Comparison of ENCODE assay signal across 26 cellular contexts in the genomic region with DNA sequence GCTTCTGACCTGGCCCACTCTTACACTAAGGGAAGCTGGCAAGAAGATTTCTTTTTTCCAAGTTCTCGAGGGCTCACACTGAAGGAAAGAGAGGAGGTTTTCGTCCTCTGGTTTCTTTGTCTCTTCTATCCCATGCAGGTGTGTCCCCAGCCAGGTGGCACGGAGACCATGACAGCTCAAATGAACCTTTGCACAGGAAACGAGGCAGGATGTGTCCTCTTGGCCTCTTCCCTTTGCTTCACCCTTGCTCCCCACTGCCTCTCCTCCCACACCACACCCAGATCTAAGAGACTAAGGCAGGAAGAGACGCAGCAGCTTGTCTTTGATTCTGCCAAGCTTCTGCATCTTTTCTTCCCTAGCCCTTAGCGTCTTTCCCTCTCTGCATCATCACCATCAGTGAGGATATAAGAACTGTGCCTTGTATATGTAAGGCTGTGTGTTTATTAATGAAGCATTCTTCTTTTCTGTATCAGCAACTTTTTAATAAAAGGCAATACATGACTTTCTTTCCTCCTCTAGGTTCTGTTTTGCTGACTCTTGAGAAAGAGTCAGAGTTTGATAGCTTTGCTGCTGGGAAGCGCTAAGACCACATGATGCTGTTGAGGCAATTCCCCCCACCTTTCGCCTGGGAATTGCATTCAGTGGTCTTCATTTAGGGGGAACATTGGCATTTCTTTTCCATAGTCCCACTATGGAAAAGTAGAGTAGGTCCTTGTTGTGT. TPM values are rescaled to one million over a fixed set of nuclear protein-coding genes. Genes with fewer than 3 reads are reported as not detected.
A peak's percentile ranks its signal among the peaks of the same experiment; 100 is the strongest.
DNase-seq lines count a peak whose midpoint lies in the region; ATAC-seq, FAIRE-seq and TF ChIP-seq lines count a peak whose summit lies in the region.
"Had no signal": no experiment of that assay in that cellular context is flagged by ENCODE, and none has a peak within 500 bp of the region (broad histone marks: within the 10 kb centered on the region; RNA-seq: fewer than 3 reads in every experiment).

No MANE protein-coding gene starts in this region.

- H3K36me3 ChIP-seq in IMR-90 (ENCODE audit: control insufficient read depth, insufficient read depth, low read length), result no peaks in the 10 kb centered on the region; the same call in 1 of the 2 replicates
- no peaks in the 10 kb centered on the region for H3K36me3 ChIP-seq in H1 (ENCODE audit: control insufficient read depth in 2 of 4, insufficient read depth in 4 of 4, low read length in 3 of 4)

- H3K23ac ChIP-seq in IMR-90 (ENCODE audit: low read depth, low read length) (peak overlapping the region; percentile 85), H1 (ENCODE audit: insufficient read length) (no peak overlapping the region)

- no peaks in the 10 kb centered on the region for H3K79me2 ChIP-seq in H1 (ENCODE audit: control insufficient read depth in 1 of 2, insufficient read depth in 2 of 2, low read length in 2 of 2)

- H2BK15ac ChIP-seq in IMR-90 (ENCODE audit: low read depth, low read length), result peak overlapping the region; percentile 56; the same call in 2 of the 3 replicates
- H2BK15ac ChIP-seq in H1 (ENCODE audit: low read length), result no peak overlapping the region

- peak overlapping the region; percentile 21; the same call in 1 of the 2 replicates for H3K4me2 ChIP-seq in IMR-90 (ENCODE audit: low read depth, low read length)
- H3K4me2 ChIP-seq in H1 (ENCODE audit: insufficient read depth in 1 of 2, low read depth in 2 of 2, low read length in 2 of 2), result no peak overlapping the region

- H3K9ac ChIP-seq in IMR-90 (ENCODE audit: low read depth, low read length) (0 out of 2 replicates have a peak overlapping the region, but pooled peaks have one; percentile 2), H1 (replicated peaks in 1 of 4; ENCODE audit: extremely low read depth in 1 of 4, low read depth in 3 of 4, low read length in 3 of 4) (no peak overlapping the region)

- peak overlapping the region; percentile 15 for H2AK9ac ChIP-seq in IMR-90 (replicated peaks; ENCODE audit: low read depth, low read length, poor library complexity)

- TF ChIP-seq EP300 in H1 (IDR thresholded peaks at IDR 0.05; ENCODE audit: borderline replicate concordance in 1 of 2, low read depth in 2 of 2, low read length in 2 of 2), result no peak

- BruUV-seq in IMR-90 (replicated peaks; lab: Mats Ljungman, UMichigan), result no TSS peak

- TF ChIP-seq POLR2A in IMR-90 (IDR thresholded peaks at IDR 0.05; ENCODE audit: low read depth, low read length) (no peak), H1 (IDR thresholded peaks at IDR 0.05; ENCODE audit: control extremely low read depth in 1 of 2, low read depth in 2 of 2, low read length in 2 of 2) (no peak)

- intact Hi-C loops in activated CD4-positive, alpha-beta T cell treated with anti-CD3 and anti-CD28 coated beads for 36 hours (cut with DNase I, micrococcal nuclease), result no loop called here
- intact Hi-C loops in IMR-90 (cut with micrococcal nuclease), result no loop called here

- H2BK20ac ChIP-seq in IMR-90 (ENCODE audit: low read depth, low read length), result peak overlapping the region; percentile 89
- no peak overlapping the region for H2BK20ac ChIP-seq in H1 (ENCODE audit: low read length)

- H3K27me3 ChIP-seq in IMR-90 (ENCODE audit: control insufficient read depth, insufficient read depth, low read length) (no peaks in the 10 kb centered on the region), H1 (replicated peaks in 1 of 4; ENCODE audit: control insufficient read depth in 3 of 4, extremely low read depth in 1 of 4, insufficient read depth in 3 of 4, low read length in 3 of 4) (no peaks in the 10 kb centered on the region)
- H3K27me3 ChIP-seq: pancreas had no signal

- peaks cover 5% of the 10 kb centered on the region for H3K9me3 Mint-ChIP-seq in activated CD4-positive, alpha-beta T cell treated with anti-CD3 and anti-CD28 coated beads for 36 hours (ENCODE audit: low read depth)
- H3K9me3 Mint-ChIP-seq in progenitor cell of endocrine pancreas (ENCODE audit: low read depth), result peaks cover 8% of the 10 kb centered on the region

- no peaks in the 10 kb centered on the region for H4K20me1 ChIP-seq in IMR-90 (ENCODE audit: insufficient read depth, low read length)
- H4K20me1 ChIP-seq in H1 (replicated peaks in 1 of 2; ENCODE audit: control insufficient read depth in 1 of 2, insufficient read depth in 2 of 2, low read length in 2 of 2), result no peaks in the 10 kb centered on the region

- 71% methylated on average over 2 of the region's 8 CpGs; no CpG with 5 or more reads in 1 of the 2 experiments for WGBS in IMR-90 (ENCODE audit: extremely low coverage in 2 of 2, insufficient read length in 1 of 2), 2 experiments
- 82% methylated on average over 8 of the region's 8 CpGs; no CpG with 5 or more reads in 1 of the 2 experiments for WGBS in H1 (ENCODE audit: extremely low coverage in 1 of 2, insufficient coverage in 1 of 2, insufficient read length in 1 of 2, insufficient replicate concordance in 2 of 2, low coverage in 1 of 2, low lambda C conversion rate in 2 of 2, missing lambda C conversion rate in 1 of 2), 2 experiments

- H3K36me3 Mint-ChIP-seq in activated CD4-positive, alpha-beta T cell treated with anti-CD3 and anti-CD28 coated beads for 36 hours (ENCODE audit: low read depth), result no peaks in the 10 kb centered on the region
- peaks cover 3% of the 10 kb centered on the region for H3K36me3 Mint-ChIP-seq in progenitor cell of endocrine pancreas (ENCODE audit: insufficient read depth)
- H3K36me3 Mint-ChIP-seq: stimulated activated memory B cell treated with anti-CD40 and anti-IgM and Interleukin-4, amounts not matched to agents 10 μg/mL and 1 μg/mL and 100 μg/mL, for 72 hours had no signal

- H3K56ac ChIP-seq in IMR-90 (ENCODE audit: extremely low read depth, insufficient read depth, low read length), result no peak overlapping the region; the same call in 1 of the 2 replicates
- H3K56ac ChIP-seq in H1 (replicated peaks; ENCODE audit: insufficient read length, low read depth, low read length), result no peak overlapping the region

- H4K8ac ChIP-seq in IMR-90 (ENCODE audit: low read depth in 2 of 2, low read length in 2 of 2), result peak overlapping the region; percentile 28 to 53; a peak in 2 of 4 replicates
- no peak overlapping the region for H4K8ac ChIP-seq in H1 (ENCODE audit: extremely low read depth, insufficient read depth, low read length)

- H2AFZ ChIP-seq in IMR-90 (replicated peaks; ENCODE audit: low read length, poor library complexity), result peak overlapping the region; percentile 52
- H2AFZ ChIP-seq in H1 (ENCODE audit: low read length), result peak overlapping the region; percentile 60; the same call in 1 of the 2 replicates

- ATAC-seq in activated CD4-positive, alpha-beta T cell treated with anti-CD3 and anti-CD28 coated beads for 36 hours, result no peak
- ATAC-seq in IMR-90 (ENCODE audit: low read depth), result peak; percentile 50
- ATAC-seq in HG03280 (IDR thresholded peaks at IDR 0.05; ENCODE audit: unreplicated experiment), result no peak
- ATAC-seq: pancreas; stimulated activated memory B cell treated with anti-CD40 and anti-IgM and Interleukin-4, amounts not matched to agents 10 μg/mL and 1 μg/mL and 100 μg/mL, for 72 hours had no signal

- dilution Hi-C loops in IMR-90 (cut with HindIII; ENCODE audit: low sequenced_read_pairs, unreplicated experiment), result no loop called here

- H3K4me1 ChIP-seq in IMR-90 (ENCODE audit: control insufficient read depth, insufficient read depth, low read length) (peaks cover 23% of the 10 kb centered on the region), H1 (replicated peaks in 1 of 4; ENCODE audit: control insufficient read depth in 3 of 4, insufficient read depth in 4 of 4, low read length in 3 of 4) (peaks cover 0 to 9% (median 0%) of the 10 kb centered on the region in 4 experiments; a peak in 3 of 7 replicates)
- H3K4me1 ChIP-seq: pancreas had no signal

- peak overlapping the region; percentile 84 for H4K91ac ChIP-seq in IMR-90 (ENCODE audit: insufficient read depth, low read depth, low read length)
- H4K91ac ChIP-seq in H1 (replicated peaks; ENCODE audit: insufficient read length, low read length), result no peak overlapping the region

- in situ Hi-C loops in IMR-90 (cut with MboI; ENCODE audit: low sequenced_read_pairs), result loop anchor here (10.0 to 25.0 kb wide), 3 partner anchors 563 to 1016 kb away; no protein-coding TSS in a partner anchor

- H2BK12ac ChIP-seq in H1 (ENCODE audit: low read depth, low read length), result 0 out of 2 replicates have a peak overlapping the region, but pooled peaks have one; percentile 10

- TF ChIP-seq CTCF in IMR-90 (conservative IDR thresholded peaks at IDR 0.05; ENCODE audit: low read depth, low read length) (no peak), H1 (IDR thresholded peaks at IDR 0.05; ENCODE audit: control extremely low read depth in 1 of 3, insufficient read depth in 1 of 3, low read depth in 1 of 3, low read length in 3 of 3) (no peak), progenitor cell of endocrine pancreas (IDR thresholded peaks at IDR 0.05; ENCODE audit: unreplicated experiment) (no peak)

- no peaks in the 10 kb centered on the region for H3K27me3 Mint-ChIP-seq in activated CD4-positive, alpha-beta T cell treated with anti-CD3 and anti-CD28 coated beads for 36 hours
- H3K27me3 Mint-ChIP-seq in progenitor cell of endocrine pancreas, result no peaks in the 10 kb centered on the region
- H3K27me3 Mint-ChIP-seq: CD4-positive, alpha-beta T cell had no signal

- peaks cover 16% of the 10 kb centered on the region for H3K9me1 ChIP-seq in IMR-90 (ENCODE audit: insufficient read depth, low read length)

- H2AK5ac ChIP-seq in IMR-90 (ENCODE audit: low read depth, low read length) (peak overlapping the region; percentile 89), H1 (ENCODE audit: low read depth, low read length) (no peak overlapping the region)

- DNase-seq in activated CD4-positive, alpha-beta T cell treated with anti-CD3 and anti-CD28 coated beads for 36 hours, result peak; percentile 10
- DNase-seq in activated CD4-positive, alpha-beta T cell treated with anti-CD3 and anti-CD28 coated beads for 1 hour, result no peak
- peak; percentile 52 for DNase-seq in IMR-90
- DNase-seq in H1 (ENCODE audit: low read depth in 1 of 2, low spot score in 2 of 2), result no peak
- no peak for DNase-seq in progenitor cell of endocrine pancreas (ENCODE audit: low spot score, unreplicated experiment)
- DNase-seq in C1 segment of cervical spinal cord (lab: John Stamatoyannopoulos, UW), result no peak
- no peak for DNase-seq in mucosa of gallbladder (ENCODE audit: low spot score)
- DNase-seq: activated CD4-positive, alpha-beta T cell treated with anti-CD3 and anti-CD28 coated beads, Interleukin-2, amount 50 U/mL, for 4 hours; activated naive CD4-positive, alpha-beta T cell treated with Interleukin-2 at 50 U/mL for 16 hours; activated T-cell treated with anti-CD3 and anti-CD28 coated beads, Interleukin-2, amount 50 U/mL, for 1 hour; CD4-positive, alpha-beta T cell; cerebellar nuclear complex; DMS53; foreskin melanocyte; Kasumi-1; kidney; naive B cell; NCI-H82; pancreas; SIG-M5; T-helper 1 cell had no signal

- no peak for FAIRE-seq in H1 (lab: Jason Lieb, UNC)
- FAIRE-seq: astrocyte, kidney, pancreas had no signal

- H3K23me2 ChIP-seq in H1 (ENCODE audit: low read depth, low read length), result no peaks in the 10 kb centered on the region; the same call in 1 of the 2 replicates

- H4K5ac ChIP-seq in IMR-90 (ENCODE audit: low read depth, low read length) (peak overlapping the region; percentile 98), H1 (ENCODE audit: insufficient read length, low read depth, low read length) (no peak overlapping the region)

- H3K14ac ChIP-seq in IMR-90 (replicated peaks; ENCODE audit: low read depth, low read length) (peak overlapping the region; percentile 88), H1 (ENCODE audit: insufficient read length) (no peak overlapping the region)

- H3K9me3 ChIP-seq in IMR-90 (ENCODE audit: control insufficient read depth, insufficient read depth, low read length) (no peaks in the 10 kb centered on the region), H1 (ENCODE audit: insufficient read depth in 2 of 2, low read depth in 1 of 2, low read length in 1 of 2) (peaks cover 0 to 3% of the 10 kb centered on the region in 2 experiments; a peak in 2 of 4 replicates)
- H3K9me3 ChIP-seq: pancreas had no signal

- no peak overlapping the region for H3K4me3 Mint-ChIP-seq in activated CD4-positive, alpha-beta T cell treated with anti-CD3 and anti-CD28 coated beads for 36 hours
- no peak overlapping the region for H3K4me3 Mint-ChIP-seq in progenitor cell of endocrine pancreas (ENCODE audit: low read depth)
- H3K4me3 Mint-ChIP-seq: CD4-positive, alpha-beta T cell; naive B cell; stimulated activated memory B cell treated with anti-CD40 and anti-IgM and Interleukin-4, amounts not matched to agents 10 μg/mL and 1 μg/mL and 100 μg/mL, for 72 hours had no signal

- no peak overlapping the region for H3K27ac Mint-ChIP-seq in activated CD4-positive, alpha-beta T cell treated with anti-CD3 and anti-CD28 coated beads for 36 hours
- peak overlapping the region; percentile 33 for H3K27ac Mint-ChIP-seq in progenitor cell of endocrine pancreas
- H3K27ac Mint-ChIP-seq: CD4-positive, alpha-beta T cell; naive B cell; stimulated activated memory B cell treated with anti-CD40 and anti-IgM and Interleukin-4, amounts not matched to agents 10 μg/mL and 1 μg/mL and 100 μg/mL, for 72 hours had no signal

- H3K4me3 ChIP-seq in IMR-90 (ENCODE audit: insufficient read depth, low read depth, low read length), result no peak overlapping the region
- no peak overlapping the region for H3K4me3 ChIP-seq in H1 (ENCODE audit: extremely low read depth in 1 of 4, insufficient read depth in 2 of 4, low read depth in 3 of 4, low read length in 4 of 4)
- H3K4me3 ChIP-seq: pancreas, thoracic aorta had no signal

- H3K79me1 ChIP-seq in IMR-90 (ENCODE audit: low read depth in 1 of 2, low read length in 2 of 2) (0 out of 4 replicates have a peak, but pooled peaks cover 0 to 3% of the 10 kb centered on the region in 2 experiments), H1 (ENCODE audit: low read depth, low read length) (no peaks in the 10 kb centered on the region)

- H3K4ac ChIP-seq in IMR-90 (ENCODE audit: low read depth, low read length) (peak overlapping the region; percentile 88), H1 (replicated peaks; ENCODE audit: insufficient read length, low read depth, low read length) (no peak overlapping the region)

- H2BK120ac ChIP-seq in IMR-90 (ENCODE audit: low read depth, low read length), result peak overlapping the region; percentile 94
- no peak overlapping the region for H2BK120ac ChIP-seq in H1 (replicated peaks; ENCODE audit: low read depth, low read length)

- TF ChIP-seq RAD21 in IMR-90 (IDR thresholded peaks at IDR 0.05; ENCODE audit: low read length) (no peak), H1 (IDR thresholded peaks at IDR 0.05 in 1 of 2, conservative IDR thresholded peaks at IDR 0.05 in 1 of 2; ENCODE audit: low read depth in 2 of 2, low read length in 2 of 2) (no peak)

- H3K27ac ChIP-seq in IMR-90 (ENCODE audit: insufficient read depth, low read length) (peak overlapping the region; percentile 96), H1 (ENCODE audit: low read depth, low read length) (no peak overlapping the region)
- H3K27ac ChIP-seq: pancreas, thoracic aorta had no signal

- POLR2A ChIA-PET in activated CD4-positive, alpha-beta T cell treated with anti-CD3 and anti-CD28 coated beads for 36 hours (lab: Charles Lee), result no interaction called here
- POLR2A ChIA-PET in IMR-90 (lab: Charles Lee; ENCODE audit: unreplicated experiment) (interaction anchor here (0.5 kb wide), 1 partner anchor 579 kb away, joined by 3 read pairs; no protein-coding TSS in a partner anchor), H1 (lab: Charles Lee; ENCODE audit: partially characterized antibody) (interaction anchor here (1.5 to 1.8 kb wide), 2 partner anchors 9 to 55 kb away, joined by 3 to 5 read pairs; no protein-coding TSS in a partner anchor)

- H2BK5ac ChIP-seq in IMR-90 (ENCODE audit: low read depth, low read length, poor library complexity, severe bottlenecking) (peak overlapping the region; percentile 67), H1 (ENCODE audit: low read depth, low read length) (no peak overlapping the region)

- H3K18ac ChIP-seq in IMR-90 (ENCODE audit: low read depth, low read length), result peak overlapping the region; percentile 97
- H3K18ac ChIP-seq in H1 (ENCODE audit: extremely low read depth, low read length), result no peak overlapping the region; the same call in 1 of the 2 replicates

- CTCF ChIA-PET in activated CD4-positive, alpha-beta T cell treated with anti-CD3 and anti-CD28 coated beads for 36 hours (lab: Charles Lee), result interaction anchor here (0.5 to 1.8 kb wide), 5 partner anchors 10 to 1280 kb away, joined by 3 to 8 read pairs (median 6); no protein-coding TSS in a partner anchor
- CTCF ChIA-PET in IMR-90 (lab: Yijun Ruan, JAX), result interaction anchor here (2.6 kb wide), 1 partner anchor 9 kb away, joined by 13 read pairs; no protein-coding TSS in a partner anchor
- CTCF ChIA-PET in H1 (lab: Charles Lee; ENCODE audit: partially characterized antibody), result interaction anchor here (1.1 to 4.9 kb wide), 5 partner anchors 9 to 277 kb away, joined by 3 to 32 read pairs (median 6); no protein-coding TSS in a partner anchor

- peaks cover 18% of the 10 kb centered on the region for H3K4me1 Mint-ChIP-seq in activated CD4-positive, alpha-beta T cell treated with anti-CD3 and anti-CD28 coated beads for 36 hours
- peaks cover 1% of the 10 kb centered on the region for H3K4me1 Mint-ChIP-seq in progenitor cell of endocrine pancreas (ENCODE audit: low read depth)
- H3K4me1 Mint-ChIP-seq: naive B cell; stimulated activated memory B cell treated with anti-CD40 and anti-IgM and Interleukin-4, amounts not matched to agents 10 μg/mL and 1 μg/mL and 100 μg/mL, for 72 hours had no signal

RNA-seq across cellular contexts. Expression of a gene that starts 56.0 kb away (rescaled TPM):
- total RNA-seq in activated CD4-positive, alpha-beta T cell treated with anti-CD3 and anti-CD28 coated beads for 36 hours, result under 1 TPM; 0.11 to 0.14 TPM
- total RNA-seq in IMR-90 (2012; rRNA removed), result 65.2 and 65.8 TPM in 2 replicates
- 68.9 and 80.2 TPM in 2 replicates for polyA plus RNA-seq in IMR-90 (2012; rRNA removed)
- 30.2 and 37.0 TPM in 2 replicates for polyA plus RNA-seq in IMR-90 (2012; cell fraction: cytosol; rRNA removed)
- 13.5 and 44.5 TPM in 2 replicates for polyA plus RNA-seq in IMR-90 (2012; cell fraction: nucleus; rRNA removed; ENCODE audit: low replicate concordance)
- 13.5 and 14.3 TPM in 2 replicates for total RNA-seq in H1 (2021; fragmentation: NEBNext Ultra II Directional; extraction: Animal tissue kit (Norgen Biotek cat#: 25700))
- polyA plus RNA-seq in H1 (2011; rRNA removed), result 2.6 and 3.1 TPM in 2 replicates
- 3.6 TPM for polyA plus RNA-seq in H1 (2011; cell fraction: cytosol; rRNA removed)
- polyA plus RNA-seq in H1 (2011; cell fraction: nucleus; rRNA removed), result 3.1 TPM
- 7.1 to 9.8 TPM (median 8.8 TPM) in 4 replicates for polyA plus RNA-seq in H1 (2012, experiment 1 of 2)
- 3.9 TPM for polyA plus RNA-seq in H1 (2012, experiment 2 of 2)
- 5.2 TPM for polyA plus RNA-seq in H1 (2013, experiment 1 of 2)
- polyA plus RNA-seq in H1 (2013, experiment 2 of 2), result 5.2 TPM
- 6.9 and 8.1 TPM in 2 replicates for polyA minus RNA-seq in H1 (2011; rRNA and poly(A)+ RNA removed)
- polyA minus RNA-seq in H1 (2011; cell fraction: cytosol; rRNA and poly(A)+ RNA removed), result 3.5 TPM
- 6.3 TPM for polyA minus RNA-seq in H1 (2011; cell fraction: nucleus; rRNA and poly(A)+ RNA removed)
- 49.3 and 50.2 TPM in 2 replicates for total RNA-seq in progenitor cell of endocrine pancreas
- 105 TPM for total RNA-seq in mucosa of gallbladder
- total RNA-seq: OCI-LY7 had no signal

Comparison
In these comparisons a context has a peak if more than half of its experiments do, and no peak if none do; other contexts are left out.
1. DNase-seq: peak in activated CD4-positive, alpha-beta T cell treated with anti-CD3 and anti-CD28 coated beads for 36 hours (single experiment) and IMR-90 (single experiment); none in activated CD4-positive, alpha-beta T cell treated with anti-CD3 and anti-CD28 coated beads for 1 hour (single experiment), H1 (0 of 2), progenitor cell of endocrine pancreas (single experiment), C1 segment of cervical spinal cord (0 of 14) and mucosa of gallbladder (single experiment).
2. RNA of a gene that starts 56.0 kb away (total RNA-seq): 105 TPM in mucosa of gallbladder (single experiment), 65.2 to 65.8 TPM in IMR-90, 49.3 to 50.2 TPM in progenitor cell of endocrine pancreas and 13.5 to 14.3 TPM in H1; 0.11 to 0.14 TPM in activated CD4-positive, alpha-beta T cell treated with anti-CD3 and anti-CD28 coated beads for 36 hours; every median in the first group is over 10 times any median in the second.